9 cellular contexts compared by ENCODE assay signal in the genomic region with DNA sequence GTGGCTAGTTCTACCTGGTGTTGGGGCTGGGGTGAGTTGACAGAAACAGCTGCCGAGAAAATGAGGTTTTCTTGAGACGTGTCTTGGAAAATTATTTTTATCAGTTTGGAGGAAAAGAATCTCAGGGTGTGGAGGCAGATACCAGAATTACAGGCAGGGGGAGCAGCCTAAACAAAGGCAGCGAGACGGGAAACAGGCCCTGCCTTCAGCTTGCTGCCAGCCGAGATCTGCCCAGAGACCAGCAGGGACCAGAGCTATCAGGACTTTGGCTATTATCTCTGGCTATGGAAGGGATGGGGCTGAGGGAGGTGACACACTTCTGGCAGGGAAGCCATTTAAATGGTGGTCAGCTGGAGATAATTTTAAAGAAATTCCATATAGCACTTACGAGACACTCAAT. TPM values are rescaled to one million over a fixed set of nuclear protein-coding genes. Genes with fewer than 3 reads are reported as not detected.
A peak's percentile ranks its signal among the peaks of the same experiment; 100 is the strongest.
DNase-seq lines count a peak whose midpoint lies in the region; ATAC-seq and TF ChIP-seq lines count a peak whose summit lies in the region.
"Had no signal": no experiment of that assay in that cellular context is flagged by ENCODE, and none has a peak within 500 bp of the region (broad histone marks: within the 10 kb centered on the region; RNA-seq: fewer than 3 reads in every experiment).

No MANE protein-coding gene starts in this region.

- CTCF ChIA-PET in Calu3 (lab: Charles Lee): interaction anchor here (0.6 to 1.1 kb wide), 2 partner anchors 9 to 57 kb away, joined by 4 to 8 read pairs; no protein-coding TSS in a partner anchor
- CTCF ChIA-PET in IMR-90 (lab: Yijun Ruan, JAX): no interaction called here

- peaks cover 4% of the 10 kb centered on the region for H3K4me1 ChIP-seq in IMR-90 (ENCODE audit: control insufficient read depth, insufficient read depth, low read length)

- H2BK15ac ChIP-seq in IMR-90 (ENCODE audit: low read depth, low read length): no peak overlapping the region

- H3K23ac ChIP-seq in IMR-90 (ENCODE audit: low read depth, low read length): no peak overlapping the region

- in situ Hi-C loops in IMR-90 (cut with MboI; ENCODE audit: low sequenced_read_pairs): no loop called here
- in situ Hi-C loops in brain microvascular endothelial cell (cut with HindIII; ENCODE audit: low pct_ligation_motif_present, low sequenced_read_pairs): no loop called here

- BruUV-seq in Calu3 (replicated peaks; lab: Mats Ljungman, UMichigan) (no TSS peak), IMR-90 (replicated peaks; lab: Mats Ljungman, UMichigan) (no TSS peak)

- no peak overlapping the region for H3K4me3 Mint-ChIP-seq in Calu3 (ENCODE audit: low read depth, unreplicated experiment)
- H3K4me3 Mint-ChIP-seq in naive B cell: peak overlapping the region; percentile 16 to 89 (median 64)

- no peak for TF ChIP-seq POLR2A in IMR-90 (IDR thresholded peaks at IDR 0.05; ENCODE audit: low read depth, low read length)

- no peak overlapping the region for H2AK5ac ChIP-seq in IMR-90 (ENCODE audit: low read depth, low read length)

- H2BK5ac ChIP-seq in IMR-90 (ENCODE audit: low read depth, low read length, poor library complexity, severe bottlenecking): no peak overlapping the region

- no peak overlapping the region for H4K8ac ChIP-seq in IMR-90 (ENCODE audit: low read depth in 2 of 2, low read length in 2 of 2)

- ATAC-seq in IMR-90 (ENCODE audit: low read depth): peak; percentile 53; the same call in 1 of the 2 replicates
- ATAC-seq in naive B cell (ENCODE audit: low read depth in 2 of 2): no peak
- no peak for ATAC-seq in HG03460 (IDR thresholded peaks at IDR 0.05; ENCODE audit: unreplicated experiment)
- no peak for ATAC-seq in GM18873 (IDR thresholded peaks at IDR 0.05; ENCODE audit: low FRiP score, unreplicated experiment)

- H3K36me3 ChIP-seq in IMR-90 (ENCODE audit: control insufficient read depth, insufficient read depth, low read length) (no peaks in the 10 kb centered on the region), brain microvascular endothelial cell (replicated peaks) (no peaks in the 10 kb centered on the region)

- no peak overlapping the region for H2AFZ ChIP-seq in IMR-90 (replicated peaks; ENCODE audit: low read length, poor library complexity)

- peak; percentile 16 for DNase-seq in Calu3
- DNase-seq in IMR-90: no peak
- DNase-seq in brain microvascular endothelial cell: peak; percentile 1
- no peak for DNase-seq in naive B cell
- no peak for DNase-seq in activated naive CD4-positive, alpha-beta T cell treated with anti-CD3 and anti-CD28 coated beads, Interleukin-2, amount 50 U/mL, for 16 hours

- no peaks in the 10 kb centered on the region for H4K20me1 ChIP-seq in IMR-90 (ENCODE audit: insufficient read depth, low read length)

- no peak overlapping the region for H3K27ac ChIP-seq in IMR-90 (ENCODE audit: insufficient read depth, low read length)
- H3K27ac ChIP-seq in brain microvascular endothelial cell: no peak overlapping the region

- no peaks in the 10 kb centered on the region for H3K79me1 ChIP-seq in IMR-90 (ENCODE audit: low read depth in 1 of 2, low read length in 2 of 2)

- no peak overlapping the region for H2BK120ac ChIP-seq in IMR-90 (ENCODE audit: low read depth, low read length)

- H4K5ac ChIP-seq in IMR-90 (ENCODE audit: low read depth, low read length): no peak overlapping the region

- no peak overlapping the region for H3K4ac ChIP-seq in IMR-90 (ENCODE audit: low read depth, low read length)

- H3K4me3 ChIP-seq in IMR-90 (ENCODE audit: insufficient read depth, low read depth, low read length) (no peak overlapping the region), brain microvascular endothelial cell (ENCODE audit: low read depth, low read length) (no peak overlapping the region)

- H3K9me3 ChIP-seq in IMR-90 (ENCODE audit: control insufficient read depth, insufficient read depth, low read length): no peaks in the 10 kb centered on the region

- H3K9me3 Mint-ChIP-seq in Calu3 (ENCODE audit: low read depth, unreplicated experiment): no peaks in the 10 kb centered on the region
- no peaks in the 10 kb centered on the region for H3K9me3 Mint-ChIP-seq in naive B cell

- H3K9me1 ChIP-seq in IMR-90 (ENCODE audit: insufficient read depth, low read length): no peaks in the 10 kb centered on the region

- peaks cover 74% of the 10 kb centered on the region for H3K27me3 Mint-ChIP-seq in Calu3 (ENCODE audit: unreplicated experiment)
- no peaks in the 10 kb centered on the region for H3K27me3 Mint-ChIP-seq in naive B cell

- H2AK9ac ChIP-seq in IMR-90 (replicated peaks; ENCODE audit: low read depth, low read length, poor library complexity): no peak overlapping the region

- no peak overlapping the region for H3K9ac ChIP-seq in IMR-90 (ENCODE audit: low read depth, low read length)

- no peak overlapping the region for H3K14ac ChIP-seq in IMR-90 (replicated peaks; ENCODE audit: low read depth, low read length)

- dilution Hi-C loops in IMR-90 (cut with HindIII; ENCODE audit: low sequenced_read_pairs, unreplicated experiment): no loop called here

- no peak overlapping the region for H3K27ac Mint-ChIP-seq in Calu3 (ENCODE audit: unreplicated experiment)
- peak overlapping the region in 5 of 6 donors; percentile 97 to 99 (median 98) for H3K27ac Mint-ChIP-seq in naive B cell

- H3K36me3 Mint-ChIP-seq in Calu3 (ENCODE audit: insufficient read depth, unreplicated experiment) (peaks cover 5% of the 10 kb centered on the region), naive B cell (no peaks in the 10 kb centered on the region)

- H2BK20ac ChIP-seq in IMR-90 (ENCODE audit: low read depth, low read length): no peak overlapping the region

- TF ChIP-seq CTCF in Calu3 (IDR thresholded peaks at IDR 0.05; ENCODE audit: unreplicated experiment): no peak
- no peak for TF ChIP-seq CTCF in IMR-90 (conservative IDR thresholded peaks at IDR 0.05; ENCODE audit: low read depth, low read length)
- TF ChIP-seq CTCF in brain microvascular endothelial cell (IDR thresholded peaks at IDR 0.05; ENCODE audit: low read depth, low read length, missing control alignments): peak; percentile 43

- H3K27me3 ChIP-seq in IMR-90 (ENCODE audit: control insufficient read depth, insufficient read depth, low read length) (peaks cover 74% of the 10 kb centered on the region), brain microvascular endothelial cell (replicated peaks) (peaks cover 15% of the 10 kb centered on the region)

- H3K4me1 Mint-ChIP-seq in Calu3 (ENCODE audit: low read depth, unreplicated experiment) (peaks cover 19% of the 10 kb centered on the region), naive B cell (peaks cover 45 to 61% (median 59%) of the 10 kb centered on the region in 3 donors)

- H3K4me2 ChIP-seq in IMR-90 (ENCODE audit: low read depth, low read length): no peak overlapping the region

- no peak overlapping the region for H4K91ac ChIP-seq in IMR-90 (ENCODE audit: insufficient read depth, low read depth, low read length)

- WGBS in IMR-90 (ENCODE audit: extremely low coverage in 2 of 2, insufficient read length in 1 of 2), 2 experiments: 25% methylated on average over 5 of the region's 6 CpGs; no CpG with 5 or more reads in 1 of the 2 experiments

- no peak for TF ChIP-seq RAD21 in IMR-90 (IDR thresholded peaks at IDR 0.05; ENCODE audit: low read length)

- intact Hi-C loops in Calu3 (cut with micrococcal nuclease; ENCODE audit: unreplicated experiment): no loop called here
- intact Hi-C loops in IMR-90 (cut with micrococcal nuclease): no loop called here

- H3K18ac ChIP-seq in IMR-90 (ENCODE audit: low read depth, low read length): no peak overlapping the region

- POLR2A ChIA-PET in IMR-90 (lab: Charles Lee; ENCODE audit: unreplicated experiment): no interaction called here

- H3K56ac ChIP-seq in IMR-90 (ENCODE audit: extremely low read depth, insufficient read depth, low read length): no peak overlapping the region

TF ChIP-seq in IMR-90, 13 proteins besides CTCF, POLR2A, EP300 and RAD21 (continues in another document):
- TF ChIP-seq CEBPB (IDR thresholded peaks at IDR 0.05; ENCODE audit: low read depth, low read length) (no peak), MAZ (IDR thresholded peaks at IDR 0.05; ENCODE audit: borderline replicate concordance, low read depth, low read length) (no peak), CHD1 (IDR thresholded peaks at IDR 0.05; ENCODE audit: low read depth, low read length) (no peak), RFX5 (IDR thresholded peaks at IDR 0.05; ENCODE audit: low read depth, low read length) (no peak), RCOR1 (IDR thresholded peaks at IDR 0.05; ENCODE audit: insufficient replicate concordance, low read length) (no peak), MXI1 (IDR thresholded peaks at IDR 0.05; ENCODE audit: borderline replicate concordance, low read depth, low read length) (no peak), FOS (IDR thresholded peaks at IDR 0.05; ENCODE audit: low read depth, low read length) (no peak), MAFK (IDR thresholded peaks at IDR 0.05; ENCODE audit: low read depth, low read length) (no peak), SMC3 (IDR thresholded peaks at IDR 0.05; ENCODE audit: low read depth, low read length) (no peak), BHLHE40 (IDR thresholded peaks at IDR 0.05; ENCODE audit: low read depth, low read length) (no peak)
- TF ChIP-seq, protein P1, sequence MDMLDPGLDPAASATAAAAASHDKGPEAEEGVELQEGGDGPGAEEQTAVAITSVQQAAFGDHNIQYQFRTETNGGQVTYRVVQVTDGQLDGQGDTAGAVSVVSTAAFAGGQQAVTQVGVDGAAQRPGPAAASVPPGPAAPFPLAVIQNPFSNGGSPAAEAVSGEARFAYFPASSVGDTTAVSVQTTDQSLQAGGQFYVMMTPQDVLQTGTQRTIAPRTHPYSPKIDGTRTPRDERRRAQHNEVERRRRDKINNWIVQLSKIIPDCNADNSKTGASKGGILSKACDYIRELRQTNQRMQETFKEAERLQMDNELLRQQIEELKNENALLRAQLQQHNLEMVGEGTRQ (IDR thresholded peaks at IDR 0.05; ENCODE audit: low read depth, low read length): no peak

RNA-seq across cellular contexts. Expression of a gene that starts 25.7 kb away (rescaled TPM):
- total RNA-seq in Calu3 (2022) (not detected in 2 replicates), IMR-90 (2012; rRNA removed) (not detected in 2 replicates)
- polyA plus RNA-seq in IMR-90 (2012; rRNA removed) (not detected in 2 replicates), naive B cell (ENCODE audit: low read depth in 6 of 6) (under 1 TPM in 1 of 6 donors, not detected in 5; 0.35 TPM)
- not detected in 2 replicates for polyA plus RNA-seq in IMR-90 (2012; cell fraction: cytosol; rRNA removed)
- 0.02 TPM in 1 of 2 replicates, not detected in the other for polyA plus RNA-seq in IMR-90 (2012; cell fraction: nucleus; rRNA removed; ENCODE audit: low replicate concordance)

RNA-seq across cellular contexts. Expression of a gene that starts 52.1 kb away (rescaled TPM):
- total RNA-seq in Calu3 (2022) (not detected in 2 replicates), IMR-90 (2012; rRNA removed) (not detected in 2 replicates)
- polyA plus RNA-seq in IMR-90 (2012; rRNA removed) (not detected in 2 replicates), naive B cell (ENCODE audit: low read depth in 6 of 6) (not detected)
- not detected in 2 replicates for polyA plus RNA-seq in IMR-90 (2012; cell fraction: cytosol; rRNA removed)
- polyA plus RNA-seq in IMR-90 (2012; cell fraction: nucleus; rRNA removed; ENCODE audit: low replicate concordance): not detected in 2 replicates
- polyA plus RNA-seq: adipose tissue, neural cell had no signal

Comparison
In these comparisons a context has a peak if more than half of its experiments do, and no peak if none do; other contexts are left out.
1. DNase-seq: peak in Calu3 (single experiment) and brain microvascular endothelial cell (single experiment); none in IMR-90 (single experiment), naive B cell (single experiment) and activated naive CD4-positive, alpha-beta T cell treated with anti-CD3 and anti-CD28 coated beads, Interleukin-2, amount 50 U/mL, for 16 hours (single experiment).